ENCODE assay signal across 8 cellular contexts in the genomic region with DNA sequence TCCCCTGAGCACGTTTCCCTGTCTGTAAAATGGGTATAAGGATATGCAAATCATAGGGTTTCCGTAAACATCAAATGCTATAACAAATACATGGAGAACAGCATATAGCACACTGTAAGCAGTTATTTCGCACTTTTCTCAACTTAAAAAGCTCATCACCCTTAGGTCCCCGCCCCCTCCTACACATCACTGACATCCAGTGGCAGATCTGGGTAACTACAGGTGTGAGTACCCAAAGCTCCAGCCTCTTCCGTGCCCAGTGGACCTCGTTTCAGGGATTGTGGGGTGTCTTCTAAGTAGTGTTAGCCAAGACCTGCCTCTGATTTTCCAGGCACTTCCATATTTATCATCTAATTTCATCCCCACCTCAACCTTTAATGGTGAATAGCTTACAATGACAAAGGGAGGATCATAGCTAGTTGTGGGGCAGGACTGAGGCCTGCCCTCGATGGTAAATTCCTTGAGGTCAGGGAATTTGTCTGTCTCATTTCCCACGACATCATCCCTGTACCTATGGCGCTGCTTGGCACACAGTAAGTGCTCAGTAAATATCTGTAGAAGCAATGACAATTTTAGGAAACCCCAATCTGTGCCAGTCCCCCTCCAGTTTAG.
DNase-seq lines count a peak whose midpoint lies in the region; ATAC-seq and TF ChIP-seq lines count a peak whose summit lies in the region.

No MANE protein-coding gene starts in this region.

- peak; percentile 74 for ATAC-seq in GM18861 (IDR thresholded peaks at IDR 0.05; ENCODE audit: unreplicated experiment)
- ATAC-seq in HG03095 (IDR thresholded peaks at IDR 0.05; ENCODE audit: unreplicated experiment), result peak; percentile 93
- ATAC-seq in left lung, result peak; percentile 92
- no peak for ATAC-seq in GM21447 (IDR thresholded peaks at IDR 0.05; ENCODE audit: unreplicated experiment)

- DNase-seq in D341Med (ENCODE audit: low spot score), result peak; percentile 58
- DNase-seq in NOMO-1 treated with DMSO at 0.1 percent for 48 hours (lab: John Stamatoyannopoulos, UW; ENCODE audit: unreplicated experiment), result peak; percentile 56
- peak; percentile 76 to 81 for DNase-seq in T47D (ENCODE audit: low read depth in 1 of 2, low spot score in 1 of 2)
- no peak for DNase-seq in left lung
- no peak for DNase-seq in type B pancreatic cell (ENCODE audit: extremely low spot score, unreplicated experiment)

- peaks cover 0 to 8% of the 10 kb centered on the region in 2 donors for H3K27me3 ChIP-seq in left lung

- no peaks in the 10 kb centered on the region for H3K4me1 ChIP-seq in left lung

- no peak overlapping the region for H3K27ac Mint-ChIP-seq in type B pancreatic cell

- H3K4me3 Mint-ChIP-seq in type B pancreatic cell, result no peak overlapping the region

- no peak overlapping the region for H3K4me3 ChIP-seq in left lung

- TF ChIP-seq CTCF in left lung (IDR thresholded peaks at IDR 0.05) (peak; percentile 55 to 63), type B pancreatic cell (conservative IDR thresholded peaks at IDR 0.05) (peak; percentile 79)

- no peak overlapping the region for H3K27ac ChIP-seq in left lung

- intact Hi-C loops in left lung (cut with DNase I), result no loop called here

- no peaks in the 10 kb centered on the region for H3K36me3 ChIP-seq in left lung

- no peaks in the 10 kb centered on the region for H3K36me3 Mint-ChIP-seq in type B pancreatic cell

- H3K4me1 Mint-ChIP-seq in type B pancreatic cell (ENCODE audit: unreplicated experiment), result peaks cover 49% of the 10 kb centered on the region

- H3K27me3 Mint-ChIP-seq in type B pancreatic cell, result peaks cover 3% of the 10 kb centered on the region

- no peaks in the 10 kb centered on the region for H3K9me3 ChIP-seq in left lung

- no peaks in the 10 kb centered on the region for H3K9me3 Mint-ChIP-seq in type B pancreatic cell

- in situ Hi-C loops in T47D (cut with HindIII; ENCODE audit: low pct_unique_long_range_greater_than_20kb, low sequenced_read_pairs), result no loop called here

Comparison
In these comparisons a context has a peak if more than half of its experiments do, and no peak if none do; other contexts are left out.
1. DNase-seq: peak in D341Med (single experiment), NOMO-1 treated with DMSO at 0.1 percent for 48 hours (single experiment) and T47D (2 of 2); none in left lung (0 of 2) and type B pancreatic cell (single experiment).